ENCODE assay signal across 18 cellular contexts in the genomic region with DNA sequence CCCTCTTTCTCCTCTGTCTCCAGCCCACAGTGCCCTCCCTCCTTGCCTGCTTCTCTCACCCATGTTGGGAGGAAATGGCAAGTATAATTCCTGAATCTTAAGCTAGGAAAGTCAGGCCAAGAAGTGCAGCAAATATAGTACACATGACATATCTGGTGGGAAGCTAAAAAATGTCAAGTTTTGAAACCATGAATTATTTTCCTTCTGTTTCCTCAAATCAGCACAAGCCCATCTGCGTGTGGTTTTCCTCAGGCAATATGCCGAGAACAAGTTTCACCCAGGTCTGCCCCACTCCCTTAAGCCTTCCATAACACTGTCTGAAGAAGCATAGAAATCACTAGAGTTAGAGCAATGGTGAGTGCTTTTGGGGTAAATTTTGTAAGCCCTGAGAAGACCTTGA.
DNase-seq lines count a peak whose midpoint lies in the region; FAIRE-seq and TF ChIP-seq lines count a peak whose summit lies in the region.
"Had no signal": no experiment of that assay in that cellular context is flagged by ENCODE, and none has a peak within 500 bp of the region (broad histone marks: within the 10 kb centered on the region; RNA-seq: fewer than 3 reads in every experiment).

No MANE protein-coding gene starts in this region.

- no peak overlapping the region for H3K27ac Mint-ChIP-seq in glutamatergic neuron (ENCODE audit: unreplicated experiment)

- no peaks in the 10 kb centered on the region for H3K36me3 ChIP-seq in small intestine (ENCODE audit: control insufficient read depth in 2 of 2, insufficient read depth in 2 of 2, low read length in 2 of 2)
- H3K36me3 ChIP-seq: HAP-1 had no signal

- H3K4me3 ChIP-seq in AG10803 (ENCODE audit: low read length) (no peak overlapping the region), cardiac fibroblast (replicated peaks in 1 of 2; ENCODE audit: low read depth in 2 of 2, low read length in 2 of 2) (no peak overlapping the region), small intestine (ENCODE audit: low read depth in 1 of 2, low read length in 2 of 2) (no peak overlapping the region)
- H3K4me3 ChIP-seq: A549, HAP-1, PC-9, SK-N-MC had no signal

- H3K4me1 Mint-ChIP-seq in glutamatergic neuron (ENCODE audit: low read depth, unreplicated experiment), result peaks cover 9% of the 10 kb centered on the region

- H3K36me3 Mint-ChIP-seq in glutamatergic neuron (ENCODE audit: unreplicated experiment), result no peaks in the 10 kb centered on the region

- H3K9me3 Mint-ChIP-seq in glutamatergic neuron (ENCODE audit: unreplicated experiment), result peaks cover 4% of the 10 kb centered on the region

- no peaks in the 10 kb centered on the region for H3K27me3 ChIP-seq in small intestine (ENCODE audit: control insufficient read depth in 2 of 2, insufficient read depth in 2 of 2, low read length in 2 of 2)

- H3K4me1 ChIP-seq in small intestine (ENCODE audit: control insufficient read depth in 2 of 2, insufficient read depth in 1 of 2, low read depth in 1 of 2, low read length in 1 of 2), result no peaks in the 10 kb centered on the region
- H3K4me1 ChIP-seq: A549, HAP-1 had no signal

- H3K4me3 Mint-ChIP-seq in glutamatergic neuron (ENCODE audit: unreplicated experiment), result peak overlapping the region; percentile 53

- DNase-seq in AG10803 (ENCODE audit: low read depth) (peak; percentile 88), MV-4-11 (lab: John Stamatoyannopoulos, UW) (peak; percentile 65), cardiac fibroblast (ENCODE audit: low read depth in 2 of 2) (peak; percentile 1 to 53), glutamatergic neuron (no peak), NCI-H1417 (lab: John Stamatoyannopoulos, UW) (no peak), small intestine (no peak), EL (no peak), SW480 (ENCODE audit: low spot score) (no peak)
- DNase-seq: C1 segment of cervical spinal cord, COR-L47, IMR-90, NCI-H1436, NCI-H2029 treated with DMSO at 0.1 percent for 48 hours, NCI-H524, PC-9 had no signal

- no peak overlapping the region for H3K27ac ChIP-seq in small intestine (ENCODE audit: low read depth in 1 of 2, low read length in 1 of 2)
- H3K27ac ChIP-seq: A549, PC-9, SK-N-MC had no signal

- no peak for FAIRE-seq in small intestine (lab: Jason Lieb, UNC)
- FAIRE-seq: A549 had no signal

- TF ChIP-seq CTCF in AG10803 (conservative IDR thresholded peaks at IDR 0.05; ENCODE audit: low read length) (no peak), cardiac fibroblast (IDR thresholded peaks at IDR 0.05; ENCODE audit: low read depth, low read length) (no peak), glutamatergic neuron (IDR thresholded peaks at IDR 0.05; ENCODE audit: partially characterized antibody, unreplicated experiment) (no peak)

- peaks cover 5% of the 10 kb centered on the region for H3K27me3 Mint-ChIP-seq in glutamatergic neuron (ENCODE audit: unreplicated experiment)

- H3K9me3 ChIP-seq in small intestine (ENCODE audit: control insufficient read depth, low read depth), result no peaks in the 10 kb centered on the region
- H3K9me3 ChIP-seq: A549, HAP-1 had no signal

- 60 to 87% (median 62%) methylated on average over 2 of the region's 2 CpGs for whole genome bisulfite sequencing in small intestine, 3 donors

Comparison
In these comparisons a context has a peak if more than half of its experiments do, and no peak if none do; other contexts are left out.
1. DNase-seq: peak in AG10803 (single experiment), MV-4-11 (single experiment) and cardiac fibroblast (2 of 2); none in glutamatergic neuron (single experiment), NCI-H1417 (0 of 3), small intestine (single experiment), EL (single experiment) and SW480 (single experiment).